1 cellular context compared by ENCODE assay signal in genomic region chr12:71682466-71682865, GRCh38.
TF ChIP-seq lines count a peak whose summit lies in the region.

No MANE protein-coding gene starts in this region.

TF ChIP-seq in K562, 482 proteins besides CTCF, POLR2A, EP300 and RAD21:
- TF ChIP-seq EHMT2 (IDR thresholded peaks at IDR 0.05), result 0 out of 2 replicates have a peak, but pooled peaks have one; percentile 13
- no peak for TF ChIP-seq E2F3 (CRISPR knock-in tag; IDR thresholded peaks at IDR 0.05)
- TF ChIP-seq SMARCA4 (IDR thresholded peaks at IDR 0.05), result 0 out of 2 replicates have a peak, but pooled peaks have one; percentile 30
- TF ChIP-seq C11orf30 (IDR thresholded peaks at IDR 0.05; ENCODE audit: low read depth), result peak; percentile 52; the same call in 1 of the 2 replicates
- no peak for TF ChIP-seq HINFP (tag; conservative IDR thresholded peaks at IDR 0.05; ENCODE audit: low read depth)
- no peak for TF ChIP-seq GTF3C2 (IDR thresholded peaks at IDR 0.05; ENCODE audit: borderline replicate concordance, extremely low read depth, insufficient read length)
- no peak for TF ChIP-seq ZNF311 (CRISPR knock-in tag; IDR thresholded peaks at IDR 0.05)
- peak; percentile 25 for TF ChIP-seq MEIS2 (IDR thresholded peaks at IDR 0.05; ENCODE audit: partially characterized antibody)
- TF ChIP-seq FOSL1 (tag; conservative IDR thresholded peaks at IDR 0.05), result 0 out of 2 replicates have a peak, but pooled peaks have one; percentile 32
- peak; percentile 47; the same call in 1 of the 2 replicates for TF ChIP-seq ZNF316 (IDR thresholded peaks at IDR 0.05)
- TF ChIP-seq RERE (CRISPR knock-in tag; IDR thresholded peaks at IDR 0.05; ENCODE audit: borderline replicate concordance), result no peak
- TF ChIP-seq RB1 (IDR thresholded peaks at IDR 0.05; ENCODE audit: low read depth), result no peak
- TF ChIP-seq NFIC (IDR thresholded peaks at IDR 0.05), result no peak
- no peak for TF ChIP-seq CSDE1 (IDR thresholded peaks at IDR 0.05)
- no peak for TF ChIP-seq CC2D1A (IDR thresholded peaks at IDR 0.05)
- peak; percentile 46 for TF ChIP-seq NFE2 (IDR thresholded peaks at IDR 0.05; ENCODE audit: low read depth)
- 0 out of 2 replicates have a peak, but pooled peaks have one; percentile 10 for TF ChIP-seq DPF2 (IDR thresholded peaks at IDR 0.05)
- no peak for TF ChIP-seq PML (IDR thresholded peaks at IDR 0.05; ENCODE audit: low read length)
- TF ChIP-seq ATF3 (IDR thresholded peaks at IDR 0.05), result peak; percentile 68
- no peak for TF ChIP-seq ATF3 (CRISPR knock-in tag; conservative IDR thresholded peaks at IDR 0.05)
- TF ChIP-seq SRF (CRISPR knock-in tag; IDR thresholded peaks at IDR 0.05), result no peak
- no peak for TF ChIP-seq SIRT6 (IDR thresholded peaks at IDR 0.05; ENCODE audit: low read depth, low read length)
